Comparison of ENCODE assay signal across 8 cellular contexts in the genomic region with DNA sequence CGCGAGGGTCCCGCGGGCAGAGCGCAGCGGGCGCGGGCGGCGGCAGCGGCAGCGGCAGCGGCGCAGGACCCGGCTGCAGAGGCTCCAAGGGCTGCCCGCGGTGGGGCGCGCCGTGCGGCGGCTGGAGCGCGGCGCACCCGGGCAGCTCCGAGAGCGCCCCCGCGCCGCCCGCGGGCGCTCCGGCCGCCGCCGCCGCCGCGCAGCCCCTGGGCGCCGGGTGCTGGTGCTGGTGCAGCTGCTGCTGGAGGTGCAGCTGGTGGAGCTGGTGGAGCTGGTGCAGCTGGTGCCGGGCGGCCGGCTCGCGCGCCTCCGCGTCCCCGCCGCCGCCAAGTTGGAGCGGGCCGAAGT. TPM values are rescaled to one million over a fixed set of nuclear protein-coding genes. Genes with fewer than 3 reads are reported as not detected.
DNase-seq lines count a peak whose midpoint lies in the region; ATAC-seq and TF ChIP-seq lines count a peak whose summit lies in the region.

No MANE protein-coding gene starts in this region.

- peaks cover 0 to 8% of the 10 kb centered on the region in 2 donors for H3K4me1 ChIP-seq in uterus

- peaks cover 12% of the 10 kb centered on the region for H3K27me3 Mint-ChIP-seq in memory B cell

- H3K9me3 Mint-ChIP-seq in memory B cell, result no peaks in the 10 kb centered on the region

- intact Hi-C loops in uterus (cut with DNase I; ENCODE audit: low total_unique reads), result loop anchor here (10.0 kb wide), 3 partner anchors 147 to 317 kb away; no protein-coding TSS in a partner anchor

- H3K4me3 ChIP-seq in HL-60 (replicated peaks; ENCODE audit: insufficient read depth, low read length) (peak overlapping the region; percentile 77), astrocyte of the cerebellum (ENCODE audit: low read depth, low read length) (peak overlapping the region; percentile 94), uterus (peak overlapping the region; percentile 97 to 98)

- no peaks in the 10 kb centered on the region for H3K36me3 Mint-ChIP-seq in memory B cell

- peaks cover 2% of the 10 kb centered on the region for H3K4me1 Mint-ChIP-seq in memory B cell

- TF ChIP-seq POLR2A in uterus (IDR thresholded peaks at IDR 0.05), result no peak

- TF ChIP-seq CTCF in HL-60 (IDR thresholded peaks at IDR 0.05; ENCODE audit: insufficient read depth, low read length), result no peak
- no peak for TF ChIP-seq CTCF in astrocyte of the cerebellum (IDR thresholded peaks at IDR 0.05; ENCODE audit: low read depth, low read length, missing control alignments)
- TF ChIP-seq CTCF in uterus (IDR thresholded peaks at IDR 0.05), result no peak

- DNase-seq in CD1c-positive myeloid dendritic cell (ENCODE audit: extremely low spot score) (peak; percentile 32), HL-60 (ENCODE audit: low read depth in 1 of 2, low spot score in 1 of 2) (no peak), astrocyte of the cerebellum (ENCODE audit: low read depth) (no peak), memory B cell (ENCODE audit: low spot score in 2 of 2) (no peak), uterus (no peak), H4 (ENCODE audit: low spot score) (no peak), hippocampal formation (lab: John Stamatoyannopoulos, UW) (no peak)

- H3K27ac ChIP-seq in HL-60 (replicated peaks) (no peak overlapping the region), uterus (peak overlapping the region; percentile 97 to 98)

- H3K27me3 ChIP-seq in HL-60 (ENCODE audit: insufficient read depth, poor library complexity, severe bottlenecking) (no peaks in the 10 kb centered on the region), uterus (no peaks in the 10 kb centered on the region)

- no peak overlapping the region for H3K27ac Mint-ChIP-seq in memory B cell

- peak overlapping the region; percentile 90 for H3K4me3 Mint-ChIP-seq in memory B cell

- H3K36me3 ChIP-seq in uterus, result no peaks in the 10 kb centered on the region

- ATAC-seq in GM19395 (IDR thresholded peaks at IDR 0.05; ENCODE audit: unreplicated experiment) (peak; percentile 12), memory B cell (ENCODE audit: low read depth) (peak; percentile 25)

- in situ Hi-C loops in astrocyte of the cerebellum (cut with HindIII; ENCODE audit: low sequenced_read_pairs), result no loop called here

- no peaks in the 10 kb centered on the region for H3K9me3 ChIP-seq in uterus

RNA-seq across cellular contexts. Expression of gene IER5L, which starts 0.6 kb away (rescaled TPM):
- total RNA-seq in uterus, result 10 to 100 TPM in 2 of 4 donors, 1 to 10 TPM in 2; 1.8 to 31.0 (median 14.5) TPM
- total RNA-seq in H4 (2014; rRNA removed; shearing (Covaris generic)), result 12.9 and 24.3 TPM in 2 replicates
